Comparison of ENCODE assay signal across 8 cellular contexts in the genomic region with DNA sequence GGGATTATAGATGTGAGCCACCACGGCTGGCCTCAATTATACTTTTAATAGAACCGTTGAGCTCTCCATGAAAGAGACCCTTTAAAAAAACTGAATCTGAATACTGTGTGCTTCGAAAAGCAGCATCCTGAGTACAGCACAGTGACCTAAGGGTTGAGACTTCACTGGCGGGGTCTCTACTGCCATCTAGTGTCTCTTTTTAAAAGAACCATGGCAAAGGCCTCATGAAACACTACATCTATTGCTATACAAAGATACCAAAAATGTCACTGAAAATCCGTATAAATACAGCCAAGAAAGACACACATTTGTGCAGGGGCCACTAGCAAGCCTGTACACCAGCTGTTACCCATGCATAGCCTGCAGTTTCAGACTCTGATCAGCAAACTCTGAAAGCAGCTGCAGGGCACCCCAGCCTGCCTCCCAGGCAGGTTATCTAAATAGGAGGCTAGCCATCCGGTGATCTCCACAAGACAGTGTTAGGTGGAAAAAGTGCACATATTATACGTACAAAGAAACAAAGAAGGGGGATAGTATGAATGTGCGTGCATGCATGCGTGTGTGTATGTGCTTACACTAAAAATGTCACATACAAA. TPM values are rescaled to one million over a fixed set of nuclear protein-coding genes. Genes with fewer than 3 reads are reported as not detected.
DNase-seq lines count a peak whose midpoint lies in the region; ATAC-seq, FAIRE-seq and TF ChIP-seq lines count a peak whose summit lies in the region.

No MANE protein-coding gene starts in this region.

- no peak for FAIRE-seq in H54 (lab: Jason Lieb, UNC)

- DNase-seq in DMS153 treated with DMSO at 0.1 percent for 48 hours (lab: John Stamatoyannopoulos, UW; ENCODE audit: unreplicated experiment) (peak; percentile 68), HS-27A (ENCODE audit: low read depth) (peak; percentile 9), NOMO-1 treated with DMSO at 0.1 percent for 48 hours (lab: John Stamatoyannopoulos, UW; ENCODE audit: unreplicated experiment) (peak; percentile 77), foreskin keratinocyte (peak; percentile 33 to 41), osteocyte (ENCODE audit: extremely low spot score, unreplicated experiment) (no peak), H54 (ENCODE audit: insufficient read length, low spot score) (no peak)
- DNase-seq in activated T-cell treated with anti-CD3 and anti-CD28 coated beads, Interleukin-2, amount 50 U/mL, for 72 hours, result peak; percentile 34 to 45

- peaks cover 15% of the 10 kb centered on the region for H3K4me1 Mint-ChIP-seq in activated T-cell treated with anti-CD3 and anti-CD28 coated beads, Interleukin-2, amount 50 U/mL, for 72 hours (ENCODE audit: low read depth)
- H3K4me1 Mint-ChIP-seq in osteocyte (ENCODE audit: unreplicated experiment), result peaks cover 24% of the 10 kb centered on the region

- no peaks in the 10 kb centered on the region for H3K9me3 Mint-ChIP-seq in activated T-cell treated with anti-CD3 and anti-CD28 coated beads, Interleukin-2, amount 50 U/mL, for 72 hours
- no peaks in the 10 kb centered on the region for H3K9me3 Mint-ChIP-seq in osteocyte (ENCODE audit: unreplicated experiment)

- peaks cover 3 to 17% of the 10 kb centered on the region in 2 donors for H3K36me3 Mint-ChIP-seq in activated T-cell treated with anti-CD3 and anti-CD28 coated beads, Interleukin-2, amount 50 U/mL, for 72 hours (ENCODE audit: insufficient read depth in 2 of 2)
- peaks cover 28% of the 10 kb centered on the region for H3K36me3 Mint-ChIP-seq in osteocyte (ENCODE audit: unreplicated experiment)

- no peak overlapping the region for H3K27ac ChIP-seq in foreskin keratinocyte

- peak; percentile 79 to 80 for ATAC-seq in activated T-cell treated with anti-CD3 and anti-CD28 coated beads, Interleukin-2, amount 50 U/mL, for 72 hours (replicated peaks in 1 of 2)
- ATAC-seq in foreskin keratinocyte (peak; percentile 66), HG03442 (IDR thresholded peaks at IDR 0.05; ENCODE audit: unreplicated experiment) (no peak)

- H3K27me3 ChIP-seq in foreskin keratinocyte, result no peaks in the 10 kb centered on the region

- no peaks in the 10 kb centered on the region for H3K27me3 Mint-ChIP-seq in activated T-cell treated with anti-CD3 and anti-CD28 coated beads, Interleukin-2, amount 50 U/mL, for 72 hours (ENCODE audit: low read depth)
- no peaks in the 10 kb centered on the region for H3K27me3 Mint-ChIP-seq in osteocyte (ENCODE audit: unreplicated experiment)

- H3K4me1 ChIP-seq in foreskin keratinocyte, result no peaks in the 10 kb centered on the region

- peak overlapping the region; percentile 8 for H3K27ac Mint-ChIP-seq in activated T-cell treated with anti-CD3 and anti-CD28 coated beads, Interleukin-2, amount 50 U/mL, for 72 hours
- peak overlapping the region; percentile 76 for H3K27ac Mint-ChIP-seq in osteocyte (ENCODE audit: unreplicated experiment)

- H3K4me3 Mint-ChIP-seq in activated T-cell treated with anti-CD3 and anti-CD28 coated beads, Interleukin-2, amount 50 U/mL, for 72 hours, result no peak overlapping the region
- no peak overlapping the region for H3K4me3 Mint-ChIP-seq in osteocyte (ENCODE audit: unreplicated experiment)

- TF ChIP-seq CTCF in foreskin keratinocyte (conservative IDR thresholded peaks at IDR 0.05) (peak; percentile 87), osteocyte (IDR thresholded peaks at IDR 0.05) (peak; percentile 82)

- no peak for TF ChIP-seq POLR2A in H54 (IDR thresholded peaks at IDR 0.05; ENCODE audit: low read depth, low read length)

RNA-seq across cellular contexts. Expression of a gene that starts 35.3 kb away (rescaled TPM):
- 100 to 1,000 TPM in 1 of 2 donors, 10 to 100 TPM in 1; 89.7 to 107 TPM for total RNA-seq in activated T-cell treated with anti-CD3 and anti-CD28 coated beads, Interleukin-2, amount 50 U/mL, for 72 hours
- total RNA-seq in foreskin keratinocyte, result 63.3 and 63.7 TPM in 2 replicates
- 35.0 and 35.6 TPM in 2 replicates for polyA plus RNA-seq in foreskin keratinocyte
- total RNA-seq in osteocyte, result 99.7 and 112 TPM in 2 replicates

RNA-seq across cellular contexts. Expression of a gene that starts 35.4 kb away (rescaled TPM):
- 1 to 10 TPM in 1 of 2 donors, under 1 TPM in 1; 0.63 to 1.1 TPM for total RNA-seq in activated T-cell treated with anti-CD3 and anti-CD28 coated beads, Interleukin-2, amount 50 U/mL, for 72 hours
- 0.67 and 0.71 TPM in 2 replicates for total RNA-seq in foreskin keratinocyte
- polyA plus RNA-seq in foreskin keratinocyte, result 0.79 and 1.3 TPM in 2 replicates
- total RNA-seq in osteocyte, result 1.1 and 1.6 TPM in 2 replicates

RNA-seq across cellular contexts. Expression of a gene that starts 49.5 kb away (rescaled TPM):
- 10 to 100 TPM; 21.3 to 29.1 TPM for total RNA-seq in activated T-cell treated with anti-CD3 and anti-CD28 coated beads, Interleukin-2, amount 50 U/mL, for 72 hours
- 17.3 and 19.9 TPM in 2 replicates for total RNA-seq in foreskin keratinocyte
- 14.9 and 15.9 TPM in 2 replicates for polyA plus RNA-seq in foreskin keratinocyte
- 63.0 and 64.6 TPM in 2 replicates for total RNA-seq in osteocyte

RNA-seq across cellular contexts. Expression of a gene that starts 54.7 kb away (rescaled TPM):
- total RNA-seq in activated T-cell treated with anti-CD3 and anti-CD28 coated beads, Interleukin-2, amount 50 U/mL, for 72 hours, result 1 to 10 TPM; 4.2 to 4.4 TPM
- total RNA-seq in foreskin keratinocyte (not detected in 2 replicates), osteocyte (0.83 and 0.84 TPM in 2 replicates)
- 0.11 and 0.17 TPM in 2 replicates for polyA plus RNA-seq in foreskin keratinocyte

Comparison
In these comparisons a context has a peak if more than half of its experiments do, and no peak if none do; other contexts are left out.
1. DNase-seq: peak in DMS153 treated with DMSO at 0.1 percent for 48 hours (single experiment), HS-27A (single experiment), NOMO-1 treated with DMSO at 0.1 percent for 48 hours (single experiment), activated T-cell treated with anti-CD3 and anti-CD28 coated beads, Interleukin-2, amount 50 U/mL, for 72 hours (2 of 2) and foreskin keratinocyte (2 of 2); none in osteocyte (single experiment) and H54 (single experiment).